Comparison of ENCODE assay signal across 10 cellular contexts in genomic region chr5:14265574-14265973, GRCh38.
DNase-seq lines count a peak whose midpoint lies in the region; ATAC-seq and TF ChIP-seq lines count a peak whose summit lies in the region.
"Had no signal": no experiment of that assay in that cellular context is flagged by ENCODE, and none has a peak within 500 bp of the region (broad histone marks: within the 10 kb centered on the region; RNA-seq: fewer than 3 reads in every experiment).

No MANE protein-coding gene starts in this region.

- H2AFZ ChIP-seq in neuronal stem cell (ENCODE audit: low read length): no peak overlapping the region

- no peak overlapping the region for H2AK5ac ChIP-seq in neuronal stem cell (ENCODE audit: low read depth, low read length)

- no peak overlapping the region for H2BK5ac ChIP-seq in neuronal stem cell (ENCODE audit: low read length)

- no peaks in the 10 kb centered on the region for H3K9me3 ChIP-seq in SJSA1 (replicated peaks)
- no peaks in the 10 kb centered on the region for H3K9me3 ChIP-seq in stomach
- no peaks in the 10 kb centered on the region for H3K9me3 ChIP-seq in neuronal stem cell (replicated peaks in 1 of 2; ENCODE audit: control insufficient read depth in 2 of 2, insufficient read depth in 1 of 2, low read depth in 1 of 2, low read length in 2 of 2)

- H3K4me3 ChIP-seq in SJSA1 (no peak overlapping the region), stomach (no peak overlapping the region), neuronal stem cell (ENCODE audit: low read length in 2 of 2) (no peak overlapping the region)

- no peak overlapping the region for H2BK12ac ChIP-seq in neuronal stem cell (ENCODE audit: low read length)

- no peak overlapping the region for H2BK120ac ChIP-seq in neuronal stem cell (ENCODE audit: low read depth, low read length)

- H3K36me3 ChIP-seq in SJSA1: peaks cover 2% of the 10 kb centered on the region
- no peaks in the 10 kb centered on the region for H3K36me3 ChIP-seq in stomach
- no peaks in the 10 kb centered on the region for H3K36me3 ChIP-seq in neuronal stem cell (replicated peaks in 1 of 2; ENCODE audit: control insufficient read depth in 2 of 2, insufficient read depth in 2 of 2, low read length in 2 of 2)

- no peak overlapping the region for H3K4ac ChIP-seq in neuronal stem cell (ENCODE audit: low read length)

- H3K27me3 ChIP-seq in SJSA1 (replicated peaks): no peaks in the 10 kb centered on the region
- no peaks in the 10 kb centered on the region for H3K27me3 ChIP-seq in stomach
- H3K27me3 ChIP-seq in neuronal stem cell (ENCODE audit: control insufficient read depth in 3 of 3, insufficient read depth in 3 of 3, low read depth in 1 of 3, low read length in 3 of 3): no peaks in the 10 kb centered on the region

- H3K27ac ChIP-seq in SJSA1: peak overlapping the region; percentile 99
- H3K27ac ChIP-seq in stomach: peak overlapping the region in 3 of 5 donors; percentile 14 to 70 (median 69)
- H3K27ac ChIP-seq in neuronal stem cell (replicated peaks; ENCODE audit: low read length): no peak overlapping the region

- TF ChIP-seq POLR2A in stomach (IDR thresholded peaks at IDR 0.05): no peak

- TF ChIP-seq CTCF in stomach (IDR thresholded peaks at IDR 0.05): no peak

- no peak overlapping the region for H3K9ac ChIP-seq in neuronal stem cell (ENCODE audit: low read depth, low read length, poor library complexity)

- 73 to 86% (median 74%) methylated on average over 2 of the region's 2 CpGs for WGBS in stomach, 5 donors
- WGBS in neuronal stem cell (ENCODE audit: extremely low coverage in 2 of 2, insufficient read length in 2 of 2, insufficient replicate concordance in 1 of 2), 2 donors: no CpG with 5 or more reads among the region's 2 CpGs

- peaks cover 5% of the 10 kb centered on the region for H3K79me1 ChIP-seq in neuronal stem cell (ENCODE audit: low read depth, low read length)

- no peak overlapping the region for H4K91ac ChIP-seq in neuronal stem cell (ENCODE audit: low read depth, low read length, poor library complexity)

- H2BK15ac ChIP-seq in neuronal stem cell (ENCODE audit: low read length): no peak overlapping the region

- no peak overlapping the region for H3K23ac ChIP-seq in neuronal stem cell (ENCODE audit: low read depth, low read length, poor library complexity)

- TF ChIP-seq EP300 in stomach (IDR thresholded peaks at IDR 0.05): no peak

- intact Hi-C loops in stomach (cut with DNase I; ENCODE audit: low total_unique reads): loop anchor here (10.0 kb wide), 1 partner anchor 111 kb away; no protein-coding TSS in a partner anchor

- no peak overlapping the region for H3K4me2 ChIP-seq in neuronal stem cell (ENCODE audit: insufficient read depth, low read length, poor library complexity, severe bottlenecking)

- no peak overlapping the region for H4K8ac ChIP-seq in neuronal stem cell (ENCODE audit: low read depth, low read length)

- DNase-seq in DMS53 (lab: John Stamatoyannopoulos, UW) (peak; percentile 15), DMS53 treated with DMSO at 0.1 percent for 48 hours (lab: John Stamatoyannopoulos, UW; ENCODE audit: unreplicated experiment) (no peak), SJSA1 (ENCODE audit: low read depth in 1 of 2, low spot score in 2 of 2) (peak; percentile 77 to 94), fibroblast of the conjunctiva (ENCODE audit: low read depth) (peak; percentile 66), stomach (no peak), neuronal stem cell (ENCODE audit: low spot score) (no peak)
- DNase-seq in activated CD4-positive, alpha-beta T cell treated with anti-CD3 and anti-CD28 coated beads for 4 hours: no peak
- DNase-seq: 8988T, activated T-cell treated with anti-CD3 and anti-CD28 coated beads for 4 hours had no signal

- ATAC-seq in HG02642 (IDR thresholded peaks at IDR 0.05; ENCODE audit: poor library complexity, unreplicated experiment): no peak

- H3K4me1 ChIP-seq in SJSA1 (replicated peaks) (peaks cover 83% of the 10 kb centered on the region), stomach (peaks cover 28 to 74% (median 49%) of the 10 kb centered on the region in 4 donors), neuronal stem cell (ENCODE audit: control insufficient read depth in 2 of 2, insufficient read depth in 1 of 2, low read depth in 1 of 2, low read length in 2 of 2) (peaks cover 27 to 29% of the 10 kb centered on the region in 2 donors)

- no peak overlapping the region for H3K14ac ChIP-seq in neuronal stem cell (ENCODE audit: low read length)

- H3K18ac ChIP-seq in neuronal stem cell (ENCODE audit: low read length): no peak overlapping the region

Comparison
In these comparisons a context has a peak if more than half of its experiments do, and no peak if none do; other contexts are left out.
1. DNase-seq: peak in DMS53 (single experiment), SJSA1 (2 of 2) and fibroblast of the conjunctiva (single experiment); none in DMS53 treated with DMSO at 0.1 percent for 48 hours (single experiment), stomach (single experiment), neuronal stem cell (single experiment) and activated CD4-positive, alpha-beta T cell treated with anti-CD3 and anti-CD28 coated beads for 4 hours (0 of 2).